ENCODE assay signal across 10 cellular contexts in genomic region chr19:15550847-15551182, GRCh38. TPM values are rescaled to one million over a fixed set of nuclear protein-coding genes. Genes with fewer than 3 reads are reported as not detected.
DNase-seq lines count a peak whose midpoint lies in the region; ATAC-seq and TF ChIP-seq lines count a peak whose summit lies in the region.
"Had no signal": no experiment of that assay in that cellular context is flagged by ENCODE, and none has a peak within 500 bp of the region (broad histone marks: within the 10 kb centered on the region; RNA-seq: fewer than 3 reads in every experiment).

No MANE protein-coding gene starts in this region.

- peak overlapping the region; percentile 71 to 72 for H3K27ac Mint-ChIP-seq in effector memory CD8-positive, alpha-beta T cell
- H3K27ac Mint-ChIP-seq in stimulated activated naive B cell treated with anti-CD40 and anti-IgM and Interleukin-4, amounts not matched to agents 10 μg/mL and 1 μg/mL and 100 μg/mL, for 72 hours: no peak overlapping the region

- H3K36me3 Mint-ChIP-seq in effector memory CD8-positive, alpha-beta T cell (ENCODE audit: insufficient read depth): peaks cover 11% of the 10 kb centered on the region
- H3K36me3 Mint-ChIP-seq in stimulated activated naive B cell treated with anti-CD40 and anti-IgM and Interleukin-4, amounts not matched to agents 10 μg/mL and 1 μg/mL and 100 μg/mL, for 72 hours: no peaks in the 10 kb centered on the region

- H3K4me1 ChIP-seq in RWPE2 (ENCODE audit: insufficient read depth, poor library complexity, severe bottlenecking): no peaks in the 10 kb centered on the region

- H3K4me3 Mint-ChIP-seq in effector memory CD8-positive, alpha-beta T cell: peak overlapping the region; percentile 85 to 86
- peak overlapping the region; percentile 81 to 82 for H3K4me3 Mint-ChIP-seq in stimulated activated naive B cell treated with anti-CD40 and anti-IgM and Interleukin-4, amounts not matched to agents 10 μg/mL and 1 μg/mL and 100 μg/mL, for 72 hours

- no peaks in the 10 kb centered on the region for H3K36me3 ChIP-seq in RWPE2 (ENCODE audit: low read depth)
- H3K36me3 ChIP-seq: transverse colon had no signal

- H3K27me3 ChIP-seq in RWPE2 (ENCODE audit: insufficient read depth, poor library complexity, severe bottlenecking): no peaks in the 10 kb centered on the region

- no peak for ATAC-seq in RWPE2 (ENCODE audit: low read depth)
- ATAC-seq in effector memory CD8-positive, alpha-beta T cell (replicated peaks): peak; percentile 1
- peak in 1 of 2 donors; percentile 9 for ATAC-seq in stimulated activated naive B cell treated with anti-CD40 and anti-IgM and Interleukin-4, amounts not matched to agents 10 μg/mL and 1 μg/mL and 100 μg/mL, for 72 hours (replicated peaks)
- ATAC-seq in GM21825 (IDR thresholded peaks at IDR 0.05; ENCODE audit: unreplicated experiment): no peak
- ATAC-seq in esophagus mucosa: no peak

- H3K4me3 ChIP-seq in RWPE2 (ENCODE audit: severe bottlenecking): peak overlapping the region; percentile 19

- H3K27me3 Mint-ChIP-seq in effector memory CD8-positive, alpha-beta T cell: no peaks in the 10 kb centered on the region
- H3K27me3 Mint-ChIP-seq in stimulated activated naive B cell treated with anti-CD40 and anti-IgM and Interleukin-4, amounts not matched to agents 10 μg/mL and 1 μg/mL and 100 μg/mL, for 72 hours: peaks cover 41 to 44% of the 10 kb centered on the region in 2 donors

- no peak for TF ChIP-seq CTCF in RWPE2 (IDR thresholded peaks at IDR 0.05; ENCODE audit: poor library complexity, severe bottlenecking)

- peak; percentile 29 for DNase-seq in activated CD4-positive, alpha-beta T cell treated with anti-CD3 and anti-CD28 coated beads for 48 hours
- no peak for DNase-seq in activated CD4-positive, alpha-beta T cell treated with anti-CD3 and anti-CD28 coated beads, Interleukin-2, amount 50 U/mL, for 1 hour
- DNase-seq in RWPE2 (ENCODE audit: low spot score) (no peak), DMS79 (lab: John Stamatoyannopoulos, UW) (no peak)
- peak in 1 of 3 experiments; percentile 5 for DNase-seq in effector memory CD8-positive, alpha-beta T cell
- DNase-seq in stimulated activated naive B cell treated with anti-CD40 and anti-IgM and Interleukin-4, amounts not matched to agents 10 μg/mL and 1 μg/mL and 100 μg/mL, for 72 hours: no peak

- H3K9me3 Mint-ChIP-seq in effector memory CD8-positive, alpha-beta T cell: no peaks in the 10 kb centered on the region
- H3K9me3 Mint-ChIP-seq in stimulated activated naive B cell treated with anti-CD40 and anti-IgM and Interleukin-4, amounts not matched to agents 10 μg/mL and 1 μg/mL and 100 μg/mL, for 72 hours: no peaks in the 10 kb centered on the region

- no peaks in the 10 kb centered on the region for H3K9me3 ChIP-seq in RWPE2 (ENCODE audit: severe bottlenecking)
- H3K9me3 ChIP-seq: transverse colon had no signal

- peaks cover 17 to 19% of the 10 kb centered on the region in 2 donors for H3K4me1 Mint-ChIP-seq in effector memory CD8-positive, alpha-beta T cell (ENCODE audit: low read depth in 2 of 2)
- H3K4me1 Mint-ChIP-seq in stimulated activated naive B cell treated with anti-CD40 and anti-IgM and Interleukin-4, amounts not matched to agents 10 μg/mL and 1 μg/mL and 100 μg/mL, for 72 hours: peaks cover 13 to 21% of the 10 kb centered on the region in 2 donors

- no peak overlapping the region for H3K27ac ChIP-seq in RWPE2 (ENCODE audit: poor library complexity, severe bottlenecking)
- H3K27ac ChIP-seq: transverse colon had no signal

RNA-seq across cellular contexts. Expression of gene CYP4F22, which starts 42.5 kb away (rescaled TPM):
- total RNA-seq in esophagus mucosa: 10.2 TPM
- total RNA-seq: fibroblast of lung, transverse colon had no signal
